8 cellular contexts compared by ENCODE assay signal in genomic region chr1:1137256-1138045, GRCh38. TPM values are rescaled to one million over a fixed set of nuclear protein-coding genes. Genes with fewer than 3 reads are reported as not detected.
DNase-seq lines count a peak whose midpoint lies in the region; ATAC-seq and TF ChIP-seq lines count a peak whose summit lies in the region.

No MANE protein-coding gene starts in this region.

- intact Hi-C loops in A673 (cut with micrococcal nuclease; ENCODE audit: unreplicated experiment) = no loop called here

- DNase-seq in CD8-positive, alpha-beta memory T cell = peak; percentile 53 to 83 (median 67)
- peak; percentile 57 to 69 for DNase-seq in activated CD8-positive, alpha-beta memory T cell treated with anti-CD3 and anti-CD28 coated beads for 4 hours (ENCODE audit: low read depth in 2 of 2)
- DNase-seq in naive B cell (peak; percentile 95), A673 (ENCODE audit: low spot score) (no peak), NCI-H82 (lab: John Stamatoyannopoulos, UW) (no peak), DMS 273 treated with DMSO at 0.1 percent for 48 hours (lab: John Stamatoyannopoulos, UW) (no peak)

- no peaks in the 10 kb centered on the region for H3K27me3 ChIP-seq in CD8-positive, alpha-beta memory T cell (ENCODE audit: insufficient read depth, low read length, poor library complexity, severe bottlenecking)
- no peaks in the 10 kb centered on the region for H3K27me3 ChIP-seq in A673 (replicated peaks; ENCODE audit: insufficient read depth, low read depth, low read length, poor library complexity)

- H3K27ac ChIP-seq in CD8-positive, alpha-beta memory T cell (ENCODE audit: low read depth, low read length) = no peak overlapping the region
- no peak overlapping the region for H3K27ac ChIP-seq in A673 (ENCODE audit: low read depth, low read length, poor library complexity, severe bottlenecking)

- TF ChIP-seq CTCF in A673 (conservative IDR thresholded peaks at IDR 0.05; ENCODE audit: low read depth, low read length) = no peak

- H3K27ac Mint-ChIP-seq in CD8-positive, alpha-beta memory T cell = peak overlapping the region in 7 of 8 donors; percentile 62 to 93 (median 90)
- peak overlapping the region; percentile 99 to 100 (median 99) for H3K27ac Mint-ChIP-seq in naive B cell

- peaks cover 0 to 1% of the 10 kb centered on the region in 2 donors for H3K27me3 Mint-ChIP-seq in CD8-positive, alpha-beta memory T cell
- no peaks in the 10 kb centered on the region for H3K27me3 Mint-ChIP-seq in naive B cell

- no peaks in the 10 kb centered on the region for H3K9me3 ChIP-seq in CD8-positive, alpha-beta memory T cell (ENCODE audit: low read length)
- no peaks in the 10 kb centered on the region for H3K9me3 ChIP-seq in A673 (ENCODE audit: low read depth, low read length, poor library complexity, severe bottlenecking)

- peaks cover 8 to 23% (median 14%) of the 10 kb centered on the region in 3 donors for H3K4me1 Mint-ChIP-seq in CD8-positive, alpha-beta memory T cell
- H3K4me1 Mint-ChIP-seq in naive B cell = peaks cover 26 to 47% (median 46%) of the 10 kb centered on the region in 3 donors

- peaks cover 14% of the 10 kb centered on the region for H3K4me1 ChIP-seq in CD8-positive, alpha-beta memory T cell (ENCODE audit: insufficient read depth, low read length)
- no peaks in the 10 kb centered on the region for H3K4me1 ChIP-seq in A673 (ENCODE audit: insufficient read depth, low read length, poor library complexity, severe bottlenecking)

- POLR2A ChIA-PET in CD8-positive, alpha-beta memory T cell (lab: Charles Lee) = interaction anchor here (2.0 kb wide), 1 partner anchor 262 kb away, joined by 7 read pairs; the partner anchor contains the start of gene CCNL2
- POLR2A ChIA-PET in A673 (lab: Charles Lee; ENCODE audit: low non-redundant PET) = no interaction called here

- H3K4me3 Mint-ChIP-seq in CD8-positive, alpha-beta memory T cell = peak overlapping the region in 6 of 7 donors; percentile 71 to 84 (median 74)
- peak overlapping the region; percentile 77 to 92 (median 88) for H3K4me3 Mint-ChIP-seq in naive B cell

- H3K9me3 Mint-ChIP-seq in CD8-positive, alpha-beta memory T cell = no peaks in the 10 kb centered on the region
- no peaks in the 10 kb centered on the region for H3K9me3 Mint-ChIP-seq in naive B cell

- CTCF ChIA-PET in CD8-positive, alpha-beta memory T cell (lab: Charles Lee) = no interaction called here
- CTCF ChIA-PET in A673 (lab: Charles Lee) = no interaction called here

- ATAC-seq in HG03460 (IDR thresholded peaks at IDR 0.05; ENCODE audit: unreplicated experiment) = peak; percentile 66
- ATAC-seq in naive B cell (ENCODE audit: low read depth in 2 of 2) = peak; percentile 80 to 81
- ATAC-seq in HG02970 (IDR thresholded peaks at IDR 0.05; ENCODE audit: low FRiP score, unreplicated experiment) = no peak

- BruUV-seq in A673 (replicated peaks; lab: Mats Ljungman, UMichigan) = no TSS peak

- H3K36me3 ChIP-seq in CD8-positive, alpha-beta memory T cell (ENCODE audit: insufficient read depth, low read length) = no peaks in the 10 kb centered on the region
- H3K36me3 ChIP-seq in A673 (ENCODE audit: insufficient read depth, low read length, poor library complexity, severe bottlenecking) = no peaks in the 10 kb centered on the region

- H3K36me3 Mint-ChIP-seq in CD8-positive, alpha-beta memory T cell = no peaks in the 10 kb centered on the region
- H3K36me3 Mint-ChIP-seq in naive B cell = no peaks in the 10 kb centered on the region

- H3K4me3 ChIP-seq in CD8-positive, alpha-beta memory T cell (ENCODE audit: low read length) = no peak overlapping the region
- no peak overlapping the region for H3K4me3 ChIP-seq in A673 (ENCODE audit: low read depth, low read length, poor library complexity, severe bottlenecking)

RNA-seq across cellular contexts. Expression of gene C1orf159, which starts 21.6 kb away (rescaled TPM):
- total RNA-seq in CD8-positive, alpha-beta memory T cell = 10 to 100 TPM; 18.7 to 20.8 TPM
- 7.9 TPM for polyA plus RNA-seq in CD8-positive, alpha-beta memory T cell
- polyA plus RNA-seq in naive B cell (ENCODE audit: low read depth in 6 of 6) = 1 to 10 TPM in 5 of 6 donors, not detected in 1; 2.0 to 6.3 (median 4.3) TPM
- 26.8 and 28.4 TPM in 2 replicates for total RNA-seq in A673 (2021)

RNA-seq across cellular contexts. Expression of gene TTLL10, which starts 36.2 kb away (rescaled TPM):
- not detected for total RNA-seq in CD8-positive, alpha-beta memory T cell
- polyA plus RNA-seq in CD8-positive, alpha-beta memory T cell = not detected
- not detected for polyA plus RNA-seq in naive B cell (ENCODE audit: low read depth in 6 of 6)
- not detected in 2 replicates for total RNA-seq in A673 (2021)

Comparison
In these comparisons a context has a peak if more than half of its experiments do, and no peak if none do; other contexts are left out.
1. DNase-seq: peak in CD8-positive, alpha-beta memory T cell (5 of 5), activated CD8-positive, alpha-beta memory T cell treated with anti-CD3 and anti-CD28 coated beads for 4 hours (2 of 2) and naive B cell (single experiment); none in A673 (single experiment), NCI-H82 (single experiment) and DMS 273 treated with DMSO at 0.1 percent for 48 hours (single experiment).